ENCODE assay signal across 20 cellular contexts in genomic region chr22:22682196-22682595, GRCh38. TPM values are rescaled to one million over a fixed set of nuclear protein-coding genes. Genes with fewer than 3 reads are reported as not detected.
DNase-seq lines count a peak whose midpoint lies in the region; ATAC-seq, FAIRE-seq and TF ChIP-seq lines count a peak whose summit lies in the region.
"Had no signal": no experiment of that assay in that cellular context is flagged by ENCODE, and none has a peak within 500 bp of the region (broad histone marks: within the 10 kb centered on the region; RNA-seq: fewer than 3 reads in every experiment).

No MANE protein-coding gene starts in this region.

- in situ Hi-C loops in HepG2 (cut with HindIII; ENCODE audit: extremely low pct_ligation_motif_present, low pct_unique_long_range_greater_than_20kb) (no loop called here), IMR-90 (cut with MboI; ENCODE audit: low sequenced_read_pairs) (no loop called here)

- H3K14ac ChIP-seq in IMR-90 (replicated peaks; ENCODE audit: low read depth, low read length) (0 out of 2 replicates have a peak overlapping the region, but pooled peaks have one; percentile 24), neuronal stem cell (ENCODE audit: low read length) (no peak overlapping the region)

- H3K79me2 ChIP-seq in HepG2 (ENCODE audit: insufficient read depth, low read length) = no peaks in the 10 kb centered on the region

- H3K4me2 ChIP-seq in HepG2 (ENCODE audit: low read depth, low read length) (no peak overlapping the region), IMR-90 (ENCODE audit: low read depth, low read length) (no peak overlapping the region), neuronal stem cell (ENCODE audit: insufficient read depth, low read length, poor library complexity, severe bottlenecking) (no peak overlapping the region)
- H3K4me2 ChIP-seq: GM23338 had no signal

- peaks cover 1 to 2% of the 10 kb centered on the region in 2 experiments; a peak in 3 of 5 replicates for H3K27me3 ChIP-seq in HepG2 (ENCODE audit: control insufficient read depth in 1 of 2, insufficient read depth in 2 of 2, low read length in 2 of 2)
- H3K27me3 ChIP-seq in right lobe of liver = no peaks in the 10 kb centered on the region
- H3K27me3 ChIP-seq in IMR-90 (ENCODE audit: control insufficient read depth, insufficient read depth, low read length) = peaks cover 6% of the 10 kb centered on the region; the same call in 1 of the 2 replicates
- peaks cover 0 to 5% (median 0%) of the 10 kb centered on the region in 3 experiments for H3K27me3 ChIP-seq in neuronal stem cell (ENCODE audit: control insufficient read depth in 3 of 3, insufficient read depth in 3 of 3, low read depth in 1 of 3, low read length in 3 of 3)
- H3K27me3 ChIP-seq in small intestine (ENCODE audit: control insufficient read depth in 2 of 2, insufficient read depth in 2 of 2, low read length in 2 of 2) = no peaks in the 10 kb centered on the region
- H3K27me3 ChIP-seq: BLaER1 treated with 17β-estradiol and CSF1 and Interleukin-3, amounts not matched to agents 10 nM and 100 nM had no signal

- TF ChIP-seq RAD21 in HepG2 (CRISPR knock-in tag; IDR thresholded peaks at IDR 0.05) (no peak), IMR-90 (IDR thresholded peaks at IDR 0.05; ENCODE audit: low read length) (no peak)

- no peak for DNase-seq in HepG2 (ENCODE audit: low spot score)
- DNase-seq in right lobe of liver = no peak
- DNase-seq in IMR-90 = no peak
- no peak for DNase-seq in endothelial cell (ENCODE audit: low spot score)
- no peak for DNase-seq in neuronal stem cell (ENCODE audit: low spot score)
- no peak for DNase-seq in small intestine
- DNase-seq in T-helper 2 cell = no peak
- DNase-seq: ACHN; CD4-positive, CD25-positive, alpha-beta regulatory T cell; DMS153; DMS79 treated with DMSO at 0.1 percent for 48 hours; EL; H7; KBM-7 had no signal

- no peak overlapping the region for H3K56ac ChIP-seq in IMR-90 (ENCODE audit: extremely low read depth, insufficient read depth, low read length)

- WGBS in HepG2 (ENCODE audit: low lambda C conversion rate) = 0% methylated on average over 1 of the region's 1 CpG
- no CpG with 5 or more reads among the region's 1 CpG for WGBS in right lobe of liver (ENCODE audit: insufficient coverage, low coverage, low lambda C conversion rate, missing lambda C conversion rate)
- 92% methylated on average over 1 of the region's 1 CpG; no CpG with 5 or more reads in 1 of the 2 experiments for WGBS in IMR-90 (ENCODE audit: extremely low coverage in 2 of 2, insufficient read length in 1 of 2), 2 experiments
- no CpG with 5 or more reads among the region's 1 CpG for WGBS in neuronal stem cell (ENCODE audit: extremely low coverage in 2 of 2, insufficient read length in 2 of 2, insufficient replicate concordance in 1 of 2), 2 donors
- WGBS in small intestine, 3 donors = 89 to 100% (median 96%) methylated on average over 1 of the region's 1 CpG

- H3K4ac ChIP-seq in IMR-90 (ENCODE audit: low read depth, low read length) (peak overlapping the region; percentile 77; the same call in 1 of the 2 replicates), neuronal stem cell (ENCODE audit: low read length) (no peak overlapping the region)

- H4K20me1 ChIP-seq in HepG2 (ENCODE audit: insufficient read depth, low read length) = no peaks in the 10 kb centered on the region
- no peaks in the 10 kb centered on the region for H4K20me1 ChIP-seq in IMR-90 (ENCODE audit: insufficient read depth, low read length)

- CTCF ChIA-PET in HepG2 (lab: Yijun Ruan, JAX; ENCODE audit: low intra/inter-chr PET ratio, low total read pairs) = no interaction called here
- CTCF ChIA-PET in IMR-90 (lab: Yijun Ruan, JAX) = no interaction called here

- peak overlapping the region; percentile 30 for H3K27ac Mint-ChIP-seq in endothelial cell (ENCODE audit: unreplicated experiment)
- H3K27ac Mint-ChIP-seq: GM23338 had no signal

- H3K4me1 ChIP-seq in HepG2 (ENCODE audit: insufficient read depth, low read length) (no peaks in the 10 kb centered on the region), right lobe of liver (peaks cover 0 to 7% (median 0%) of the 10 kb centered on the region in 4 donors), IMR-90 (ENCODE audit: control insufficient read depth, insufficient read depth, low read length) (peaks cover 32% of the 10 kb centered on the region), neuronal stem cell (ENCODE audit: control insufficient read depth in 2 of 2, insufficient read depth in 1 of 2, low read depth in 1 of 2, low read length in 2 of 2) (no peaks in the 10 kb centered on the region), small intestine (ENCODE audit: control insufficient read depth in 2 of 2, insufficient read depth in 1 of 2, low read depth in 1 of 2, low read length in 1 of 2) (no peaks in the 10 kb centered on the region)

- POLR2A ChIA-PET in HepG2 (lab: Yijun Ruan, JAX) (no interaction called here), IMR-90 (lab: Charles Lee; ENCODE audit: unreplicated experiment) (no interaction called here)

- H2AFZ ChIP-seq in HepG2 (ENCODE audit: low read length) (no peak overlapping the region), IMR-90 (replicated peaks; ENCODE audit: low read length, poor library complexity) (peak overlapping the region; percentile 25), neuronal stem cell (ENCODE audit: low read length) (no peak overlapping the region)
- H2AFZ ChIP-seq: GM23338 had no signal

- H3K79me1 ChIP-seq in IMR-90 (ENCODE audit: low read depth in 1 of 2, low read length in 2 of 2) (no peaks in the 10 kb centered on the region), neuronal stem cell (ENCODE audit: low read depth, low read length) (no peaks in the 10 kb centered on the region)

- H2BK15ac ChIP-seq in IMR-90 (ENCODE audit: low read depth, low read length) (no peak overlapping the region), neuronal stem cell (ENCODE audit: low read length) (no peak overlapping the region)

- no peak overlapping the region for H2AK9ac ChIP-seq in IMR-90 (replicated peaks; ENCODE audit: low read depth, low read length, poor library complexity)

- H3K23ac ChIP-seq in IMR-90 (ENCODE audit: low read depth, low read length) = no peak overlapping the region
- H3K23ac ChIP-seq in neuronal stem cell (ENCODE audit: low read depth, low read length, poor library complexity) = peak overlapping the region; percentile 25

- peaks cover 3% of the 10 kb centered on the region for H3K36me3 Mint-ChIP-seq in endothelial cell (ENCODE audit: low read depth, unreplicated experiment)
- H3K36me3 Mint-ChIP-seq: CD4-positive, CD25-positive, alpha-beta regulatory T cell had no signal

- TF ChIP-seq POLR2A in HepG2 (IDR thresholded peaks at IDR 0.05; ENCODE audit: insufficient read depth in 1 of 2, low read depth in 2 of 2, low read length in 2 of 2) = no peak
- TF ChIP-seq POLR2A in right lobe of liver (IDR thresholded peaks at IDR 0.05) = no peak
- TF ChIP-seq POLR2A in IMR-90 (IDR thresholded peaks at IDR 0.05; ENCODE audit: low read depth, low read length) = no peak

- peak overlapping the region; percentile 79 for H2BK120ac ChIP-seq in IMR-90 (ENCODE audit: low read depth, low read length)
- H2BK120ac ChIP-seq in neuronal stem cell (ENCODE audit: low read depth, low read length) = no peak overlapping the region

- H2AK5ac ChIP-seq in IMR-90 (ENCODE audit: low read depth, low read length) (no peak overlapping the region), neuronal stem cell (ENCODE audit: low read depth, low read length) (no peak overlapping the region)

- H2BK20ac ChIP-seq in IMR-90 (ENCODE audit: low read depth, low read length) = peak overlapping the region; percentile 75

- dilution Hi-C loops in IMR-90 (cut with HindIII; ENCODE audit: low sequenced_read_pairs, unreplicated experiment) = no loop called here

- H3K18ac ChIP-seq in IMR-90 (ENCODE audit: low read depth, low read length) = peak overlapping the region; percentile 48; the same call in 1 of the 2 replicates
- no peak overlapping the region for H3K18ac ChIP-seq in neuronal stem cell (ENCODE audit: low read length)

- H3K27me3 Mint-ChIP-seq in endothelial cell (ENCODE audit: unreplicated experiment) = peaks cover 3% of the 10 kb centered on the region
- H3K27me3 Mint-ChIP-seq: CD4-positive, CD25-positive, alpha-beta regulatory T cell had no signal

- TF ChIP-seq CTCF in HepG2 (CRISPR knock-in tag; IDR thresholded peaks at IDR 0.05) (no peak), right lobe of liver (IDR thresholded peaks at IDR 0.05) (no peak), IMR-90 (conservative IDR thresholded peaks at IDR 0.05; ENCODE audit: low read depth, low read length) (no peak), endothelial cell (IDR thresholded peaks at IDR 0.05; ENCODE audit: unreplicated experiment) (no peak)

- H3K9ac ChIP-seq in HepG2 (ENCODE audit: insufficient read depth, low read depth, low read length) (no peak overlapping the region), IMR-90 (ENCODE audit: low read depth, low read length) (no peak overlapping the region), neuronal stem cell (ENCODE audit: low read depth, low read length, poor library complexity) (no peak overlapping the region)
- H3K9ac ChIP-seq: BLaER1 treated with 17β-estradiol and CSF1 and Interleukin-3, amounts not matched to agents 10 nM and 100 nM had no signal

- no peak overlapping the region; a peak in 1 of 4 replicates for H4K8ac ChIP-seq in IMR-90 (ENCODE audit: low read depth in 2 of 2, low read length in 2 of 2)
- H4K8ac ChIP-seq in neuronal stem cell (ENCODE audit: low read depth, low read length) = no peak overlapping the region

- H3K4me3 Mint-ChIP-seq in endothelial cell (ENCODE audit: unreplicated experiment) = peak overlapping the region; percentile 38
- H3K4me3 Mint-ChIP-seq: CD4-positive, CD25-positive, alpha-beta regulatory T cell; GM23338 had no signal

- H3K4me3 ChIP-seq in HepG2 (replicated peaks in 1 of 3; ENCODE audit: insufficient read depth in 1 of 3, low read depth in 2 of 3, low read length in 3 of 3) (no peak overlapping the region), right lobe of liver (no peak overlapping the region), IMR-90 (ENCODE audit: insufficient read depth, low read depth, low read length) (no peak overlapping the region), neuronal stem cell (ENCODE audit: low read length in 2 of 2) (peak overlapping the region in 1 of 2 donors; percentile 53), small intestine (ENCODE audit: low read depth in 1 of 2, low read length in 2 of 2) (no peak overlapping the region)
- H3K4me3 ChIP-seq: BLaER1 treated with 17β-estradiol and CSF1 and Interleukin-3, amounts not matched to agents 10 nM and 100 nM; GM23338 had no signal

- ATAC-seq in HepG2 = no peak
- ATAC-seq in right lobe of liver = no peak
- ATAC-seq in IMR-90 (ENCODE audit: low read depth) = no peak
- no peak for ATAC-seq in GM21786 (IDR thresholded peaks at IDR 0.05; ENCODE audit: unreplicated experiment)
- ATAC-seq: GM23338 had no signal

- H4K5ac ChIP-seq in IMR-90 (ENCODE audit: low read depth, low read length) = no peak overlapping the region

- FAIRE-seq in HepG2 (lab: Jason Lieb, UNC) = no peak
- FAIRE-seq in small intestine (lab: Jason Lieb, UNC) = no peak
- FAIRE-seq: G401.6 had no signal

- H3K9me3 Mint-ChIP-seq in endothelial cell (ENCODE audit: unreplicated experiment) = no peaks in the 10 kb centered on the region
- H3K9me3 Mint-ChIP-seq: CD4-positive, CD25-positive, alpha-beta regulatory T cell had no signal

- H2BK5ac ChIP-seq in IMR-90 (ENCODE audit: low read depth, low read length, poor library complexity, severe bottlenecking) = no peak overlapping the region
- H2BK5ac ChIP-seq in neuronal stem cell (ENCODE audit: low read length) = no peak overlapping the region

- no TSS peak for BruUV-seq in HepG2 (replicated peaks; lab: Mats Ljungman, UMichigan)
- no TSS peak for BruUV-seq in IMR-90 (replicated peaks; lab: Mats Ljungman, UMichigan)

- no peak for TF ChIP-seq EP300 in HepG2 (IDR thresholded peaks at IDR 0.05; ENCODE audit: low read depth in 2 of 2, low read length in 2 of 2)
- TF ChIP-seq EP300 in HepG2 (CRISPR knock-in tag; IDR thresholded peaks at IDR 0.05; ENCODE audit: borderline replicate concordance) = no peak

- H3K27ac ChIP-seq in HepG2 (ENCODE audit: extremely low read length, insufficient read depth, low read length) = no peak overlapping the region
- H3K27ac ChIP-seq in right lobe of liver = no peak overlapping the region
- no peak overlapping the region for H3K27ac ChIP-seq in IMR-90 (ENCODE audit: insufficient read depth, low read length)
- no peak overlapping the region for H3K27ac ChIP-seq in neuronal stem cell (replicated peaks; ENCODE audit: low read length)
- H3K27ac ChIP-seq in small intestine (ENCODE audit: low read depth in 1 of 2, low read length in 1 of 2) = no peak overlapping the region
- H3K27ac ChIP-seq: BLaER1 treated with 17β-estradiol and CSF1 and Interleukin-3, amounts not matched to agents 10 nM and 100 nM had no signal

- no peak overlapping the region for H2BK12ac ChIP-seq in neuronal stem cell (ENCODE audit: low read length)

- no peaks in the 10 kb centered on the region for H3K4me1 Mint-ChIP-seq in endothelial cell (ENCODE audit: unreplicated experiment)
- H3K4me1 Mint-ChIP-seq: CD4-positive, CD25-positive, alpha-beta regulatory T cell; GM23338 had no signal

- H4K91ac ChIP-seq in IMR-90 (ENCODE audit: insufficient read depth, low read depth, low read length) (peak overlapping the region; percentile 80), neuronal stem cell (ENCODE audit: low read depth, low read length, poor library complexity) (peak overlapping the region; percentile 59)

- intact Hi-C loops in HepG2 (cut with micrococcal nuclease; ENCODE audit: unreplicated experiment) = no loop called here
- intact Hi-C loops in right lobe of liver (cut with DNase I) = no loop called here
- intact Hi-C loops in IMR-90 (cut with micrococcal nuclease) = no loop called here

- H3K9me1 ChIP-seq in IMR-90 (ENCODE audit: insufficient read depth, low read length) = peaks cover 30% of the 10 kb centered on the region

- no peaks in the 10 kb centered on the region for H3K36me3 ChIP-seq in HepG2 (replicated peaks in 1 of 2; ENCODE audit: control insufficient read depth in 1 of 2, insufficient read depth in 2 of 2, low read length in 2 of 2)
- H3K36me3 ChIP-seq in right lobe of liver = no peaks in the 10 kb centered on the region
- no peaks in the 10 kb centered on the region for H3K36me3 ChIP-seq in IMR-90 (ENCODE audit: control insufficient read depth, insufficient read depth, low read length)
- no peaks in the 10 kb centered on the region for H3K36me3 ChIP-seq in neuronal stem cell (replicated peaks in 1 of 2; ENCODE audit: control insufficient read depth in 2 of 2, insufficient read depth in 2 of 2, low read length in 2 of 2)
- H3K36me3 ChIP-seq in small intestine (ENCODE audit: control insufficient read depth in 2 of 2, insufficient read depth in 2 of 2, low read length in 2 of 2) = no peaks in the 10 kb centered on the region
- H3K36me3 ChIP-seq: BLaER1 treated with 17β-estradiol and CSF1 and Interleukin-3, amounts not matched to agents 10 nM and 100 nM had no signal

- H3K9me3 ChIP-seq in HepG2 (ENCODE audit: low read length) = no peaks in the 10 kb centered on the region
- no peaks in the 10 kb centered on the region for H3K9me3 ChIP-seq in right lobe of liver
- no peaks in the 10 kb centered on the region for H3K9me3 ChIP-seq in IMR-90 (ENCODE audit: control insufficient read depth, insufficient read depth, low read length)
- H3K9me3 ChIP-seq in neuronal stem cell (replicated peaks in 1 of 2; ENCODE audit: control insufficient read depth in 2 of 2, insufficient read depth in 1 of 2, low read depth in 1 of 2, low read length in 2 of 2) = peaks cover 0 to 7% of the 10 kb centered on the region in 2 donors
- no peaks in the 10 kb centered on the region for H3K9me3 ChIP-seq in small intestine (ENCODE audit: control insufficient read depth, low read depth)
- H3K9me3 ChIP-seq: BLaER1 treated with 17β-estradiol and CSF1 and Interleukin-3, amounts not matched to agents 10 nM and 100 nM had no signal

RNA-seq across cellular contexts. Expression of gene GGTLC2, which starts 37.8 kb away (rescaled TPM):
- total RNA-seq in HepG2 (2016; rRNA removed; fragmentation: Illumina TruSeq; extraction: Trizol) = not detected in 2 replicates
- total RNA-seq in HepG2 (2016; cell fraction: cytosol; rRNA removed; fragmentation: Illumina TruSeq; extraction: Trizol; ENCODE audit: low read depth) = not detected in 2 replicates
- total RNA-seq in HepG2 (2016; cell fraction: insoluble cytoplasmic fraction; rRNA removed; fragmentation: Illumina TruSeq; extraction: Trizol) = not detected in 2 replicates
- not detected in 2 replicates for total RNA-seq in HepG2 (2016; cell fraction: membrane; rRNA removed; fragmentation: Illumina TruSeq; extraction: Trizol)
- not detected in 2 replicates for total RNA-seq in HepG2 (2016; cell fraction: nucleus; rRNA removed; fragmentation: Illumina TruSeq; extraction: Trizol)
- polyA plus RNA-seq in HepG2 (2011; rRNA removed) = not detected in 2 replicates
- 0.06 and 0.07 TPM in 2 replicates for polyA plus RNA-seq in HepG2 (2011; cell fraction: cytosol; rRNA removed)
- polyA plus RNA-seq in HepG2 (2011; cell fraction: nucleus; rRNA removed) = 0.43 TPM in 1 of 2 replicates, not detected in the other
- polyA plus RNA-seq in HepG2 (2012) = not detected in 2 replicates
- polyA plus RNA-seq in HepG2 (2016; cell fraction: cytosol; fragmentation: Illumina TruSeq; extraction: Trizol; ENCODE audit: low read depth) = not detected in 2 replicates
- polyA plus RNA-seq in HepG2 (2016; cell fraction: insoluble cytoplasmic fraction; fragmentation: Illumina TruSeq; extraction: Trizol; ENCODE audit: low read depth) = not detected in 2 replicates
- not detected in 2 replicates for polyA plus RNA-seq in HepG2 (2016; cell fraction: membrane; fragmentation: Illumina TruSeq; extraction: Trizol; ENCODE audit: low read depth)
- polyA plus RNA-seq in HepG2 (2016; cell fraction: nucleus; fragmentation: Illumina TruSeq; extraction: Trizol; ENCODE audit: insufficient read depth, low read depth) = not detected in 2 replicates
- not detected in 2 replicates for polyA minus RNA-seq in HepG2 (2011; rRNA and poly(A)+ RNA removed; ENCODE audit: low replicate concordance)
- polyA minus RNA-seq in HepG2 (2011; cell fraction: cytosol; rRNA and poly(A)+ RNA removed) = not detected in 2 replicates
- not detected in 2 replicates for polyA minus RNA-seq in HepG2 (2011; cell fraction: nucleus; rRNA and poly(A)+ RNA removed)
- total RNA-seq in right lobe of liver = not detected
- total RNA-seq in IMR-90 (2012; rRNA removed) = not detected in 2 replicates
- 0.09 TPM in 1 of 2 replicates, not detected in the other for polyA plus RNA-seq in IMR-90 (2012; rRNA removed)
- polyA plus RNA-seq in IMR-90 (2012; cell fraction: cytosol; rRNA removed) = 0.08 TPM in 1 of 2 replicates, not detected in the other
- polyA plus RNA-seq in IMR-90 (2012; cell fraction: nucleus; rRNA removed; ENCODE audit: low replicate concordance) = 0.11 TPM in 1 of 2 replicates, not detected in the other
- not detected for total RNA-seq in endothelial cell (ENCODE audit: unreplicated experiment)
- not detected for polyA plus RNA-seq in neuronal stem cell (2013, experiment 1 of 2)
- polyA plus RNA-seq in neuronal stem cell (2013, experiment 2 of 2) = not detected
- polyA plus RNA-seq in small intestine = not detected
- total RNA-seq: A172; CD4-positive, CD25-positive, alpha-beta regulatory T cell; GM23338; H7; HT1080 had no signal
- polyA plus RNA-seq: GM23338 had no signal
